8 cellular contexts compared by ENCODE assay signal in the genomic region with DNA sequence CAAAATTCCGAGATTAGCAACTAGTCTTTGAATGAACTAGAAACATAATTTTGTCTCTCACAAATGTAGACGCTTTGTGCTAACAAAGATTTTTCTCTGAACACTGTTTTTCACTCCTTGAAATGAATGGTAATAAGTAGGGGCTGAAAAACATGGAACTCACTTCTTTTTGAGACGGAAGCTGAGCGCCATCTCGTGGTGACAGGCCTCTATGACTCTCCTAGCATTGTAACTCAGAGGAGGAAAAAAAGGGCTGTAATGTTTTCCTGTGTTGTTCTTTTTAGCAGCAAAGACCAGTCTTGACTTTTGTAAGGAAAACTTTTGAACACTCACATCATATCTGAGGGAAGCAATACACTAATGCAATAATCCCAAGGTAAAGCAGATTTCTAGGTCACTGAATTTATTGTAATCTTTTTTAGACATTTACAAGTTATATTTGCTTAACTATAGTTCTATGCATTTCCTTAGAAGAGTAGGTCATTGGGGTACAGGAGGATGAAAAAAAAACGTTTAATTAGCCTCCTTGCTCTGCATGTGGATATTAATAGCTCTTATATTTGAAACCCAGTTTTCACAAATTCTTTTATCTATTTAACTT.
A peak's percentile ranks its signal among the peaks of the same experiment; 100 is the strongest.
DNase-seq lines count a peak whose midpoint lies in the region; ATAC-seq and TF ChIP-seq lines count a peak whose summit lies in the region.

No MANE protein-coding gene starts in this region.

- H3K27ac ChIP-seq in VCaP: no peak overlapping the region

- TF ChIP-seq CTCF in VCaP (conservative IDR thresholded peaks at IDR 0.05): peak; percentile 92

- no peak overlapping the region for H3K4me3 Mint-ChIP-seq in effector memory CD8-positive, alpha-beta T cell

- H3K9me3 Mint-ChIP-seq in effector memory CD8-positive, alpha-beta T cell: peaks cover 3 to 10% of the 10 kb centered on the region in 2 donors

- ATAC-seq in GM21367 (IDR thresholded peaks at IDR 0.05; ENCODE audit: unreplicated experiment) (peak; percentile 65), GM19467 (IDR thresholded peaks at IDR 0.05; ENCODE audit: unreplicated experiment) (no peak)
- ATAC-seq in effector memory CD8-positive, alpha-beta T cell (replicated peaks): no peak

- DNase-seq in COR-L47 (lab: John Stamatoyannopoulos, UW) (peak; percentile 78), NCI-H187 treated with DMSO at 0.1 percent for 48 hours (lab: John Stamatoyannopoulos, UW) (peak; percentile 41), glomerular endothelial cell (ENCODE audit: extremely low read depth, low read depth, low spot score) (peak; percentile 25), retina (peak; percentile 74)
- no peak for DNase-seq in effector memory CD8-positive, alpha-beta T cell

- no peaks in the 10 kb centered on the region for H3K36me3 Mint-ChIP-seq in effector memory CD8-positive, alpha-beta T cell (ENCODE audit: insufficient read depth)

- H3K4me1 Mint-ChIP-seq in effector memory CD8-positive, alpha-beta T cell (ENCODE audit: low read depth in 2 of 2): no peaks in the 10 kb centered on the region

- no peaks in the 10 kb centered on the region for H3K27me3 Mint-ChIP-seq in effector memory CD8-positive, alpha-beta T cell

- H3K27ac Mint-ChIP-seq in effector memory CD8-positive, alpha-beta T cell: no peak overlapping the region

Comparison
In these comparisons a context has a peak if more than half of its experiments do, and no peak if none do; other contexts are left out.
1. DNase-seq: peak in COR-L47 (single experiment), NCI-H187 treated with DMSO at 0.1 percent for 48 hours (single experiment), glomerular endothelial cell (single experiment) and retina (single experiment); none in effector memory CD8-positive, alpha-beta T cell (0 of 3).